In genomic region chr22:35581023-35581413, GRCh38 we compare ENCODE assay signal across 18 cellular contexts. TPM values are rescaled to one million over a fixed set of nuclear protein-coding genes. Genes with fewer than 3 reads are reported as not detected.
A peak's percentile ranks its signal among the peaks of the same experiment; 100 is the strongest.
DNase-seq lines count a peak whose midpoint lies in the region; ATAC-seq and TF ChIP-seq lines count a peak whose summit lies in the region.
"Had no signal": no experiment of that assay in that cellular context is flagged by ENCODE, and none has a peak within 500 bp of the region (broad histone marks: within the 10 kb centered on the region; RNA-seq: fewer than 3 reads in every experiment).

No MANE protein-coding gene starts in this region.

- peak overlapping the region; percentile 60 to 70 for H3K27ac Mint-ChIP-seq in stimulated activated naive CD8-positive, alpha-beta T cell treated with anti-CD3 and anti-CD28 coated beads, Interleukin-15, amount 100 ng/mL, for 72 hours
- H3K27ac Mint-ChIP-seq in CD4-positive, alpha-beta T cell: no peak overlapping the region
- H3K27ac Mint-ChIP-seq: CD8-positive, alpha-beta T cell; GM23338; H9 had no signal

- no peaks in the 10 kb centered on the region for H3K36me3 ChIP-seq in mucosa of descending colon (ENCODE audit: low read depth)

- no peaks in the 10 kb centered on the region for H3K4me1 Mint-ChIP-seq in stimulated activated naive CD8-positive, alpha-beta T cell treated with anti-CD3 and anti-CD28 coated beads, Interleukin-15, amount 100 ng/mL, for 72 hours
- H3K4me1 Mint-ChIP-seq in CD4-positive, alpha-beta T cell (ENCODE audit: low read depth): no peaks in the 10 kb centered on the region
- H3K4me1 Mint-ChIP-seq: GM23338 had no signal

- CTCF ChIA-PET in CD4-positive, alpha-beta T cell (lab: Charles Lee): no interaction called here

- no peak overlapping the region for H3K4me3 ChIP-seq in mucosa of descending colon
- H3K4me3 ChIP-seq: GM12878, GM23338 had no signal

- peaks cover 0 to 5% of the 10 kb centered on the region in 2 donors for H3K9me3 Mint-ChIP-seq in stimulated activated naive CD8-positive, alpha-beta T cell treated with anti-CD3 and anti-CD28 coated beads, Interleukin-15, amount 100 ng/mL, for 72 hours
- no peaks in the 10 kb centered on the region for H3K9me3 Mint-ChIP-seq in CD4-positive, alpha-beta T cell
- H3K9me3 Mint-ChIP-seq: CD8-positive, alpha-beta T cell; GM23338; H9 had no signal

- intact Hi-C loops in mucosa of descending colon (cut with DNase I, micrococcal nuclease): loop anchor here in 1 of 2 donors (5.0 kb wide), 1 partner anchor 149 kb away; no protein-coding TSS in a partner anchor
- intact Hi-C loops in CD4-positive, alpha-beta T cell (cut with DNase I, micrococcal nuclease): no loop called here

- in situ Hi-C loops in SK-MEL-5 (cut with HindIII; ENCODE audit: low pct_unique_long_range_greater_than_20kb, low sequenced_read_pairs): no loop called here

- H3K27me3 Mint-ChIP-seq in stimulated activated naive CD8-positive, alpha-beta T cell treated with anti-CD3 and anti-CD28 coated beads, Interleukin-15, amount 100 ng/mL, for 72 hours: peaks cover 11% of the 10 kb centered on the region
- no peaks in the 10 kb centered on the region for H3K27me3 Mint-ChIP-seq in CD4-positive, alpha-beta T cell

- no peaks in the 10 kb centered on the region for H3K36me3 Mint-ChIP-seq in CD4-positive, alpha-beta T cell (ENCODE audit: low read depth)
- H3K36me3 Mint-ChIP-seq: CD8-positive, alpha-beta T cell had no signal

- no peak overlapping the region for H3K4me3 Mint-ChIP-seq in stimulated activated naive CD8-positive, alpha-beta T cell treated with anti-CD3 and anti-CD28 coated beads, Interleukin-15, amount 100 ng/mL, for 72 hours
- no peak overlapping the region for H3K4me3 Mint-ChIP-seq in CD4-positive, alpha-beta T cell
- H3K4me3 Mint-ChIP-seq: CD8-positive, alpha-beta T cell; GM23338; H9 had no signal

- no peak for TF ChIP-seq CTCF in mucosa of descending colon (IDR thresholded peaks at IDR 0.05)
- no peak for TF ChIP-seq CTCF in CD4-positive, alpha-beta T cell (IDR thresholded peaks at IDR 0.05)

- POLR2A ChIA-PET in CD4-positive, alpha-beta T cell (lab: Charles Lee): no interaction called here

- H3K27me3 ChIP-seq in CD4-positive, alpha-beta T cell (ENCODE audit: control insufficient read depth, insufficient read depth, low read length): no peaks in the 10 kb centered on the region

- no peak overlapping the region for H3K27ac ChIP-seq in CD4-positive, alpha-beta T cell (ENCODE audit: low read depth, low read length)

- H3K4me1 ChIP-seq in mucosa of descending colon (ENCODE audit: low read depth): peaks cover 2% of the 10 kb centered on the region

- no peak for ATAC-seq in stimulated activated naive CD8-positive, alpha-beta T cell treated with anti-CD3 and anti-CD28 coated beads, Interleukin-15, amount 100 ng/mL, for 72 hours
- ATAC-seq in stimulated activated naive CD8-positive, alpha-beta T cell treated with anti-CD3 and anti-CD28 coated beads, Interleukin-15, Interleukin-2, amounts not matched to agents 100 U/mL and 50 U/mL, for 24 hours: no peak
- ATAC-seq in mucosa of descending colon: peak; percentile 23
- no peak for ATAC-seq in CD4-positive, alpha-beta T cell (ENCODE audit: poor library complexity)
- ATAC-seq: CD8-positive, alpha-beta T cell; GM12878; GM23338; HCT116 had no signal

- no peak for DNase-seq in stimulated activated naive CD8-positive, alpha-beta T cell treated with anti-CD3 and anti-CD28 coated beads, Interleukin-15, amount 100 ng/mL, for 72 hours
- no peak for DNase-seq in stimulated activated naive CD8-positive, alpha-beta T cell treated with anti-CD3 and anti-CD28 coated beads, Interleukin-15, Interleukin-2, amounts not matched to agents 100 U/mL and 50 U/mL, for 24 hours
- DNase-seq in SK-MEL-5 (ENCODE audit: low read depth, low spot score) (peak; percentile 46), mucosa of descending colon (no peak)
- DNase-seq in CD4-positive, alpha-beta T cell: no peak
- no peak for DNase-seq in stimulated activated CD4-positive, alpha-beta T cell treated with anti-CD3 and anti-CD28 coated beads, Interleukin-1b, Interleukin-23, amount 100 ng/mL, for 48 hours
- DNase-seq: C1 segment of cervical spinal cord; CD8-positive, alpha-beta T cell; DMS 273 treated with DMSO at 0.1 percent for 48 hours; DMS79; EL; GDM1; H9 had no signal

- H3K9me3 ChIP-seq in mucosa of descending colon: no peaks in the 10 kb centered on the region
- no peaks in the 10 kb centered on the region for H3K9me3 ChIP-seq in CD4-positive, alpha-beta T cell (ENCODE audit: control insufficient read depth, low read length)

RNA-seq across cellular contexts. Expression of gene MB, which starts 36.1 kb away (rescaled TPM):
- not detected in 2 replicates for total RNA-seq in SK-MEL-5 (2014; rRNA removed; shearing (Covaris generic))
- polyA plus RNA-seq in SK-MEL-5 (2015; cell fraction: cytosol; rRNA removed): 0.30 and 1.1 TPM in 2 replicates
- not detected in 2 replicates for polyA plus RNA-seq in SK-MEL-5 (2015; cell fraction: nucleus; rRNA removed)
- 10 to 100 TPM in 2 of 3 donors, 1 to 10 TPM in 1; 2.1 to 17.2 (median 13.4) TPM for total RNA-seq in mucosa of descending colon
- not detected for total RNA-seq in CD4-positive, alpha-beta T cell
- total RNA-seq: CD8-positive, alpha-beta T cell; GM23338; H4 had no signal
- polyA plus RNA-seq: BJ, GM23338 had no signal

RNA-seq across cellular contexts. Expression of gene RASD2, which starts 40.4 kb away (rescaled TPM):
- total RNA-seq in SK-MEL-5 (2014; rRNA removed; shearing (Covaris generic)): 0.37 TPM in 2 replicates
- 1.6 and 2.3 TPM in 2 replicates for polyA plus RNA-seq in SK-MEL-5 (2015; cell fraction: cytosol; rRNA removed)
- 1.1 and 2.0 TPM in 2 replicates for polyA plus RNA-seq in SK-MEL-5 (2015; cell fraction: nucleus; rRNA removed)
- 10 to 100 TPM; 11.7 to 34.0 (median 19.2) TPM for total RNA-seq in mucosa of descending colon
- total RNA-seq in CD4-positive, alpha-beta T cell: 1 to 10 TPM; 1.4 to 1.6 TPM
- total RNA-seq: GM12878 had no signal
